31 cellular contexts compared by ENCODE assay signal in genomic region chr1:98402860-98403259, GRCh38.
DNase-seq lines count a peak whose midpoint lies in the region; ATAC-seq and TF ChIP-seq lines count a peak whose summit lies in the region.
"Had no signal": no experiment of that assay in that cellular context is flagged by ENCODE, and none has a peak within 500 bp of the region (broad histone marks: within the 10 kb centered on the region; RNA-seq: fewer than 3 reads in every experiment).

No MANE protein-coding gene starts in this region.

- H3K4me1 Mint-ChIP-seq in natural killer cell: peaks cover 45 to 55% of the 10 kb centered on the region in 2 donors
- H3K4me1 Mint-ChIP-seq: H9 had no signal

- no peaks in the 10 kb centered on the region for H3K36me3 Mint-ChIP-seq in natural killer cell
- H3K36me3 Mint-ChIP-seq: CD8-positive, alpha-beta memory T cell had no signal

- peak in 1 of 3 donors; percentile 41 for ATAC-seq in natural killer cell
- no peak for ATAC-seq in HG02840 (IDR thresholded peaks at IDR 0.05; ENCODE audit: low FRiP score, unreplicated experiment)
- ATAC-seq in HG03442 (IDR thresholded peaks at IDR 0.05; ENCODE audit: unreplicated experiment): no peak
- ATAC-seq in GM21825 (IDR thresholded peaks at IDR 0.05; ENCODE audit: unreplicated experiment): no peak
- ATAC-seq: activated CD4-positive, alpha-beta T cell treated with anti-CD3 and anti-CD28 coated beads for 36 hours; esophagus mucosa; heart left ventricle; lower lobe of right lung had no signal

- H3K4me3 Mint-ChIP-seq in natural killer cell: no peak overlapping the region
- H3K4me3 Mint-ChIP-seq: activated CD4-positive, alpha-beta T cell treated with anti-CD3 and anti-CD28 coated beads for 36 hours; CD8-positive, alpha-beta memory T cell; endodermal cell; H9; nephron had no signal

- no peak for TF ChIP-seq CTCF in natural killer cell (IDR thresholded peaks at IDR 0.05)

- intact Hi-C loops in natural killer cell (cut with micrococcal nuclease): no loop called here

- H3K4me3 ChIP-seq in Jurkat, Clone E6-1 (ENCODE audit: low read length): no peak overlapping the region
- H3K4me3 ChIP-seq: heart left ventricle, lower lobe of right lung, ovary, skin epidermis, stomach, thyroid gland had no signal

- H3K27ac Mint-ChIP-seq in natural killer cell: peak overlapping the region; percentile 88 to 90
- H3K27ac Mint-ChIP-seq: activated CD4-positive, alpha-beta T cell treated with anti-CD3 and anti-CD28 coated beads for 36 hours; endodermal cell; nephron had no signal

- H3K9me3 Mint-ChIP-seq in natural killer cell: no peaks in the 10 kb centered on the region
- H3K9me3 Mint-ChIP-seq: endodermal cell, H9, nephron had no signal

- DNase-seq in NOMO-1 treated with DMSO at 0.1 percent for 48 hours (lab: John Stamatoyannopoulos, UW; ENCODE audit: unreplicated experiment) (peak; percentile 21), NOMO-1 treated with dmso at 0.1 percent for 144 hours (lab: John Stamatoyannopoulos, UW; ENCODE audit: unreplicated experiment) (no peak), RPMI7951 (ENCODE audit: low read depth) (peak; percentile 42), natural killer cell (no peak)
- DNase-seq in Jurkat, Clone E6-1 (ENCODE audit: low read depth, low spot score): peak; percentile 76
- DNase-seq: 8988T; activated CD4-positive, alpha-beta T cell treated with anti-CD3 and anti-CD28 coated beads for 36 hours; activated CD8-positive, alpha-beta memory T cell treated with anti-CD3 and anti-CD28 coated beads, Interleukin-2, amount 50 U/mL, for 48 hours; caudate nucleus; CD8-positive, alpha-beta memory T cell; DMS 273 treated with DMSO at 0.1 percent for 48 hours; endodermal cell; foreskin fibroblast; H9; heart left ventricle; KG1; lower lobe of right lung; NCI-H1092 treated with DMSO at 0.1 percent for 48 hours; NCI-H187; NCI-H526; ovary; stimulated activated CD4-positive, alpha-beta T cell treated with anti-CD3 and anti-CD28 coated beads, Interleukin-1b, Interleukin-23, amount 100 ng/mL, for 48 hours; stimulated activated CD8-positive, alpha-beta memory T cell treated with anti-CD3 and anti-CD28 coated beads, Interleukin-4, amount 100 ng/mL, for 48 hours; stomach; thyroid gland had no signal

- no peaks in the 10 kb centered on the region for H3K27me3 Mint-ChIP-seq in natural killer cell (ENCODE audit: low read depth in 2 of 2)
- H3K27me3 Mint-ChIP-seq: CD8-positive, alpha-beta memory T cell had no signal

Comparison
In these comparisons a context has a peak if more than half of its experiments do, and no peak if none do; other contexts are left out.
1. DNase-seq: peak in NOMO-1 treated with DMSO at 0.1 percent for 48 hours (single experiment), Jurkat, Clone E6-1 (single experiment) and RPMI7951 (single experiment); none in NOMO-1 treated with dmso at 0.1 percent for 144 hours (single experiment) and natural killer cell (single experiment).